8 cellular contexts compared by ENCODE assay signal in the genomic region with DNA sequence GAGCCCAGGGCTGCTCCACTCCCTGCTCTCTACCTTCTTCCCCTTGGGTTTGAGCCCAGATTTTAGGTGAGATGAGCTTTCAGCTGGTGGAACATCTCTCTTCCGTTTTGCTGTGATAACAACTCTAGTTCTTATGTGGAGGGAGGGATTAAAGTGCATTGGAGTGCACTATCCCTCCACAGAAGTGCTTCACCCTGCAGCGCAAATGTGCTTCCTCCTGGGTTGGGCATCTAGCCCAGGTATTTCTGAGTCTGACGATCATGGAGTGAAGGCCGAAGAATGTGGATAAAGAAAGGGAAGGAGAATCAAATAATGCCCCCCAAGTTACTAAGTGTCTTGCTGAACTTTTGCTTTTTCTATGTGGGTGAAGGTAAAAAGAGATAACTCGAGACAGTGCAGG.
"Had no signal": no experiment of that assay in that cellular context is flagged by ENCODE, and none has a peak within 500 bp of the region (broad histone marks: within the 10 kb centered on the region; RNA-seq: fewer than 3 reads in every experiment).

No MANE protein-coding gene starts in this region.

- H3K4me3 ChIP-seq: GM23248, HAP-1 had no signal

- H3K9me3 Mint-ChIP-seq: H9 had no signal

- DNase-seq: GM23248, GOT3, H7, H9, HCEC 1CT, HFFc6 had no signal

- H3K27ac ChIP-seq: GM23248 had no signal

- H3K36me3 ChIP-seq: HAP-1 had no signal

- H3K27ac Mint-ChIP-seq: H9, HFFc6 had no signal

- H2AFZ ChIP-seq: GM23248 had no signal

- H3K4me3 Mint-ChIP-seq: H9, HFFc6 had no signal

- ATAC-seq: HCT116 had no signal
